8 cellular contexts compared by ENCODE assay signal in the genomic region with DNA sequence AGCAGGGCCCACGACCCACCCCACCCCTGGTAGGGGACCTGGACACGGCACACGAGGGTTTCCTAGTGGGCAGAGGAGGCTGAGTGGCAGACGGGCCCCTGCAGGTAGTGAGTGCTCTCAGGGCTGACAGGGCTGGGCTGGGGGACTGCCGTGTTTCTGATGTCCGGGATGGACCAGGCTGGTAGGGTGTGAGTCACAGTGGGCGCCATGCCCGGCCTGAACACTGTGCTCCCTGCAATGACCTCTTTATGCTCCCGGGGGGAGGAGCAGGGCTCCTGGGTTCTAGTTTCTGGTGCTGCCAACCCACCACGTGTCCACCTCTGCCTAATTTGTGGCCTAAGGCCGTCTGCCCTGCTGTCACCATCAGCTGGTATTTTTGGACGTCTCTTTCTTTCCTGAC. TPM values are rescaled to one million over a fixed set of nuclear protein-coding genes. Genes with fewer than 3 reads are reported as not detected.
DNase-seq lines count a peak whose midpoint lies in the region; ATAC-seq and TF ChIP-seq lines count a peak whose summit lies in the region.

No MANE protein-coding gene starts in this region.

- H3K27ac ChIP-seq in mesendoderm (ENCODE audit: low read depth, low read length) (peak overlapping the region; percentile 60), aorta (ENCODE audit: low read depth in 1 of 2, low read length in 2 of 2) (peak overlapping the region; percentile 43 to 60)

- TF ChIP-seq CTCF in endothelial cell (IDR thresholded peaks at IDR 0.05; ENCODE audit: unreplicated experiment), result no peak

- no CpG with 5 or more reads among the region's 12 CpGs for WGBS in mesendoderm (ENCODE audit: extremely low coverage, insufficient coverage, low lambda C conversion rate)
- WGBS in aorta, 2 donors, result 3 to 5% methylated on average over 11 to 12 of the region's 12 CpGs

- no peak overlapping the region for H4K5ac ChIP-seq in mesendoderm (ENCODE audit: low read length)

- intact Hi-C loops in aorta (cut with DNase I), result no loop called here
- intact Hi-C loops in activated T-helper 1 cell treated with anti-CD3 and anti-CD28 coated beads, Interleukin-12 subunit alpha, Interleukin-12 subunit beta, Interleukin-2, Interleukin-4 antibody, amounts not matched to agents 30 ng/mL and 10 ng/mL and 1 ng/mL, durations not matched to agents 14 hours and 24 hours and 36 hours (cut with micrococcal nuclease), result no loop called here

- H3K4me1 Mint-ChIP-seq in endothelial cell (ENCODE audit: unreplicated experiment), result peaks cover 55% of the 10 kb centered on the region
- H3K4me1 Mint-ChIP-seq in activated T-helper 1 cell treated with anti-CD3 and anti-CD28 coated beads, Interleukin-12 subunit alpha, Interleukin-12 subunit beta, Interleukin-2, Interleukin-4 antibody, amounts not matched to agents 30 ng/mL and 10 ng/mL and 1 ng/mL, durations not matched to agents 14 hours and 24 hours and 36 hours (ENCODE audit: low read depth), result no peaks in the 10 kb centered on the region

- H2AK5ac ChIP-seq in mesendoderm (ENCODE audit: low read length), result peak overlapping the region; percentile 87

- H3K79me2 ChIP-seq in mesendoderm (ENCODE audit: control insufficient read depth, insufficient read depth, low read length), result peaks cover 21% of the 10 kb centered on the region

- H3K27me3 Mint-ChIP-seq in endothelial cell (ENCODE audit: unreplicated experiment), result peaks cover 34% of the 10 kb centered on the region
- peaks cover 34% of the 10 kb centered on the region for H3K27me3 Mint-ChIP-seq in activated T-helper 1 cell treated with anti-CD3 and anti-CD28 coated beads, Interleukin-12 subunit alpha, Interleukin-12 subunit beta, Interleukin-2, Interleukin-4 antibody, amounts not matched to agents 30 ng/mL and 10 ng/mL and 1 ng/mL, durations not matched to agents 14 hours and 24 hours and 36 hours (ENCODE audit: insufficient read depth)

- peak overlapping the region; percentile 61 for H3K4ac ChIP-seq in mesendoderm (ENCODE audit: low read depth, low read length)

- H3K79me1 ChIP-seq in mesendoderm (ENCODE audit: low read length), result peaks cover 16% of the 10 kb centered on the region

- peak overlapping the region; percentile 87 for H3K4me3 Mint-ChIP-seq in endothelial cell (ENCODE audit: unreplicated experiment)
- H3K4me3 Mint-ChIP-seq in activated T-helper 1 cell treated with anti-CD3 and anti-CD28 coated beads, Interleukin-12 subunit alpha, Interleukin-12 subunit beta, Interleukin-2, Interleukin-4 antibody, amounts not matched to agents 30 ng/mL and 10 ng/mL and 1 ng/mL, durations not matched to agents 14 hours and 24 hours and 36 hours, result no peak overlapping the region

- H3K9me3 ChIP-seq in aorta (ENCODE audit: control insufficient read depth, low read length), result no peaks in the 10 kb centered on the region

- no peak overlapping the region for H4K8ac ChIP-seq in mesendoderm (ENCODE audit: low read depth, low read length)

- no peaks in the 10 kb centered on the region for H3K36me3 ChIP-seq in mesendoderm (ENCODE audit: control insufficient read depth, insufficient read depth, low read length)
- peaks cover 0 to 2% of the 10 kb centered on the region in 2 donors for H3K36me3 ChIP-seq in aorta (ENCODE audit: control insufficient read depth in 1 of 2, insufficient read depth in 2 of 2, low read length in 1 of 2)

- H3K27ac Mint-ChIP-seq in endothelial cell (ENCODE audit: unreplicated experiment), result peak overlapping the region; percentile 77
- H3K27ac Mint-ChIP-seq in activated T-helper 1 cell treated with anti-CD3 and anti-CD28 coated beads, Interleukin-12 subunit alpha, Interleukin-12 subunit beta, Interleukin-2, Interleukin-4 antibody, amounts not matched to agents 30 ng/mL and 10 ng/mL and 1 ng/mL, durations not matched to agents 14 hours and 24 hours and 36 hours, result no peak overlapping the region

- no peak overlapping the region for H2BK15ac ChIP-seq in mesendoderm (replicated peaks; ENCODE audit: low read depth)

- H3K27me3 ChIP-seq in mesendoderm (ENCODE audit: insufficient read depth, low read length, poor library complexity) (no peaks in the 10 kb centered on the region), aorta (ENCODE audit: control insufficient read depth in 1 of 2, insufficient read depth in 2 of 2, low read length in 1 of 2) (no peaks in the 10 kb centered on the region)

- peak overlapping the region; percentile 59 for H3K4me2 ChIP-seq in mesendoderm (ENCODE audit: low read length)

- H2BK5ac ChIP-seq in mesendoderm (ENCODE audit: low read length), result peak overlapping the region; percentile 48

- no peaks in the 10 kb centered on the region for H3K9me3 Mint-ChIP-seq in endothelial cell (ENCODE audit: unreplicated experiment)
- H3K9me3 Mint-ChIP-seq in activated T-helper 1 cell treated with anti-CD3 and anti-CD28 coated beads, Interleukin-12 subunit alpha, Interleukin-12 subunit beta, Interleukin-2, Interleukin-4 antibody, amounts not matched to agents 30 ng/mL and 10 ng/mL and 1 ng/mL, durations not matched to agents 14 hours and 24 hours and 36 hours, result no peaks in the 10 kb centered on the region

- H3K4me3 ChIP-seq in mesendoderm (ENCODE audit: low read length) (no peak overlapping the region), aorta (ENCODE audit: low read length in 2 of 2) (peak overlapping the region in 1 of 2 donors; percentile 56)

- peak overlapping the region; percentile 89 for H3K56ac ChIP-seq in mesendoderm (ENCODE audit: low read length)

- DNase-seq in AG20443 (ENCODE audit: low spot score), result peak; percentile 88
- peak; percentile 92 for DNase-seq in NCI-H226
- no peak for DNase-seq in endothelial cell (ENCODE audit: low spot score)
- DNase-seq in mesendoderm, result no peak
- peak; percentile 93 to 96 for DNase-seq in aorta
- no peak for DNase-seq in activated T-helper 1 cell treated with anti-CD3 and anti-CD28 coated beads, Interleukin-12 subunit alpha, Interleukin-12 subunit beta, Interleukin-2, Interleukin-4 antibody, amounts not matched to agents 30 ng/mL and 10 ng/mL and 1 ng/mL, durations not matched to agents 14 hours and 24 hours and 36 hours (ENCODE audit: low spot score)

- H3K36me3 Mint-ChIP-seq in endothelial cell (ENCODE audit: low read depth, unreplicated experiment), result peaks cover 19% of the 10 kb centered on the region
- no peaks in the 10 kb centered on the region for H3K36me3 Mint-ChIP-seq in activated T-helper 1 cell treated with anti-CD3 and anti-CD28 coated beads, Interleukin-12 subunit alpha, Interleukin-12 subunit beta, Interleukin-2, Interleukin-4 antibody, amounts not matched to agents 30 ng/mL and 10 ng/mL and 1 ng/mL, durations not matched to agents 14 hours and 24 hours and 36 hours (ENCODE audit: low read depth)

- H3K9ac ChIP-seq in mesendoderm (ENCODE audit: low read length), result peak overlapping the region; percentile 72

- peak overlapping the region; percentile 48 for H3K23ac ChIP-seq in mesendoderm (ENCODE audit: low read length)

- peak overlapping the region; percentile 31 for H2BK120ac ChIP-seq in mesendoderm (ENCODE audit: low read depth, low read length)

- peaks cover 35% of the 10 kb centered on the region for H3K4me1 ChIP-seq in mesendoderm (ENCODE audit: control insufficient read depth, low read depth, low read length)
- H3K4me1 ChIP-seq in aorta (ENCODE audit: control insufficient read depth in 1 of 2, insufficient read depth in 2 of 2, low read length in 2 of 2), result peaks cover 0 to 4% of the 10 kb centered on the region in 2 donors

- peak; percentile 88 for ATAC-seq in aorta (ENCODE audit: low FRiP score)
- no peak for ATAC-seq in HG03045 (IDR thresholded peaks at IDR 0.05; ENCODE audit: unreplicated experiment)
- no peak for ATAC-seq in GM21526 (IDR thresholded peaks at IDR 0.05; ENCODE audit: low FRiP score, unreplicated experiment)

- peak overlapping the region; percentile 70 for H3K18ac ChIP-seq in mesendoderm (ENCODE audit: low read length)

RNA-seq across cellular contexts. Expression of gene ARHGAP23, which starts 26.3 kb away (rescaled TPM):
- total RNA-seq in endothelial cell (ENCODE audit: unreplicated experiment), result 70.5 TPM
- polyA plus RNA-seq in mesendoderm (2013, experiment 1 of 2), result 32.5 TPM
- 31.7 TPM for polyA plus RNA-seq in mesendoderm (2013, experiment 2 of 2)
- 100 to 1,000 TPM; 110 to 126 TPM for total RNA-seq in aorta
- 10 to 100 TPM in 1 of 2 donors, 1 to 10 TPM in 1; 6.9 to 31.6 TPM for polyA plus RNA-seq in aorta
- total RNA-seq in activated T-helper 1 cell treated with anti-CD3 and anti-CD28 coated beads, Interleukin-12 subunit alpha, Interleukin-12 subunit beta, Interleukin-2, Interleukin-4 antibody, amounts not matched to agents 30 ng/mL and 10 ng/mL and 1 ng/mL, durations not matched to agents 14 hours and 24 hours and 36 hours, result 0.57 and 0.88 TPM in 2 replicates

Comparison
In these comparisons a context has a peak if more than half of its experiments do, and no peak if none do; other contexts are left out.
1. DNase-seq: peak in AG20443 (single experiment), NCI-H226 (single experiment) and aorta (2 of 2); none in endothelial cell (single experiment), mesendoderm (single experiment) and activated T-helper 1 cell treated with anti-CD3 and anti-CD28 coated beads, Interleukin-12 subunit alpha, Interleukin-12 subunit beta, Interleukin-2, Interleukin-4 antibody, amounts not matched to agents 30 ng/mL and 10 ng/mL and 1 ng/mL, durations not matched to agents 14 hours and 24 hours and 36 hours (single experiment).
2. RNA of gene ARHGAP23, which starts 26.3 kb away (total RNA-seq): 110 to 126 TPM in aorta and 70.5 TPM in endothelial cell (single experiment); 0.57 to 0.88 TPM in activated T-helper 1 cell treated with anti-CD3 and anti-CD28 coated beads, Interleukin-12 subunit alpha, Interleukin-12 subunit beta, Interleukin-2, Interleukin-4 antibody, amounts not matched to agents 30 ng/mL and 10 ng/mL and 1 ng/mL, durations not matched to agents 14 hours and 24 hours and 36 hours; every median in the first group is over 10 times any median in the second.